ENCODE assay signal across 16 cellular contexts in genomic region chr15:85838655-85839054, GRCh38.
"Had no signal": no experiment of that assay in that cellular context is flagged by ENCODE, and none has a peak within 500 bp of the region (broad histone marks: within the 10 kb centered on the region; RNA-seq: fewer than 3 reads in every experiment).

No MANE protein-coding gene starts in this region.

- DNase-seq: activated B cell treated with CpG ODN at 0.5 μM for 24 hours; activated CD4-positive, alpha-beta memory T cell treated with anti-CD3 and anti-CD28 coated beads for 36 hours; activated CD4-positive, alpha-beta T cell treated with anti-CD3 and anti-CD28 coated beads for 4 hours; activated naive CD4-positive, alpha-beta T cell; activated naive CD8-positive, alpha-beta T cell treated with anti-CD3 and anti-CD28 coated beads for 36 hours; activated T-cell treated with anti-CD3 and anti-CD28 coated beads, Interleukin-2, amount 50 U/mL, for 1 hour; amniotic stem cell; caudate nucleus; effector CD4-positive, alpha-beta T cell; gastrocnemius medialis; kidney glomerular epithelial cell; mesenchymal stem cell had no signal

- H3K9me3 ChIP-seq: gastrocnemius medialis, thoracic aorta had no signal

- H3K36me3 ChIP-seq: gastrocnemius medialis, thoracic aorta had no signal

- H3K4me3 ChIP-seq: gastrocnemius medialis, SK-N-MC, thoracic aorta had no signal

- ATAC-seq: activated T-helper 17 cell treated with anti-CD3 and anti-CD28 coated beads, Interleukin-2, amount 50 U/mL, for 72 hours; esophagus mucosa; gastrocnemius medialis had no signal

- H3K27ac ChIP-seq: gastrocnemius medialis, SK-N-MC, thoracic aorta had no signal

- H3K27me3 ChIP-seq: gastrocnemius medialis had no signal
